In the genomic region with DNA sequence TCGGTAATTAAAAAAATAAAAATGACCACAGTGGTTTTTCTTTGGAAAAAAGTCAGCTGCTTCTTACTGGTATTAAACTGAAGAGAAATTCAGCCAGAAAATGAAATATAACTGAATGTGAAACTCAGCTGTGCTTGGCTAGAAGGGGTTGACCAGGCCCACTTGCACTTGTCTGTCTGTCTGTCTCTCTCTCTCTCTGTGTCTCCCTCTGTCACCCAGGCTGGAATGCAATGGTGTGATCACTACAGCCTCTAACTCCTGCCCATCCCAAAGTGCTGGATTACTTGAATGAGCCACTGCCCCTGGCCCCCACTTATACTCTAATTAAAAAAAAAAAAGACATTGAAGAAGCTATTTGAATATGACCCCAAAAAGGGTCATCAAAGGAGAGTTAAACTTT, we compare ENCODE assay signal across 19 cellular contexts.
"Had no signal": no experiment of that assay in that cellular context is flagged by ENCODE, and none has a peak within 500 bp of the region (broad histone marks: within the 10 kb centered on the region; RNA-seq: fewer than 3 reads in every experiment).

No MANE protein-coding gene starts in this region.

- H3K4me1 Mint-ChIP-seq: activated CD4-positive, alpha-beta T cell treated with anti-CD3 and anti-CD28 coated beads for 36 hours; activated naive CD4-positive, alpha-beta T cell treated with anti-CD3 and anti-CD28 coated beads, Interleukin-2, amount 50 U/mL, for 24 hours; memory B cell; naive thymus-derived CD4-positive, alpha-beta T cell had no signal

- H3K9me3 Mint-ChIP-seq: activated naive CD4-positive, alpha-beta T cell treated with anti-CD3 and anti-CD28 coated beads, Interleukin-2, amount 50 U/mL, for 24 hours; memory B cell; T-helper 2 cell treated with Interferon-gamma antibody and Interleukin-4, amounts not matched to agents 5 μg/mL and 100 μg/mL, for 36 hours had no signal

- H3K4me3 Mint-ChIP-seq: activated CD4-positive, alpha-beta T cell treated with anti-CD3 and anti-CD28 coated beads for 36 hours; activated naive CD4-positive, alpha-beta T cell treated with anti-CD3 and anti-CD28 coated beads, Interleukin-2, amount 50 U/mL, for 24 hours; memory B cell; naive thymus-derived CD4-positive, alpha-beta T cell; T-helper 2 cell treated with Interferon-gamma antibody and Interleukin-4, amounts not matched to agents 5 μg/mL and 100 μg/mL, for 36 hours had no signal

- H3K36me3 ChIP-seq: left ventricle myocardium inferior, stomach, thoracic aorta had no signal

- H3K27ac Mint-ChIP-seq: activated CD4-positive, alpha-beta T cell treated with anti-CD3 and anti-CD28 coated beads for 36 hours; activated naive CD4-positive, alpha-beta T cell treated with anti-CD3 and anti-CD28 coated beads, Interleukin-2, amount 50 U/mL, for 24 hours; memory B cell; naive thymus-derived CD4-positive, alpha-beta T cell; T-helper 2 cell treated with Interferon-gamma antibody and Interleukin-4, amounts not matched to agents 5 μg/mL and 100 μg/mL, for 36 hours had no signal

- H3K9me3 ChIP-seq: left ventricle myocardium inferior, stomach, thoracic aorta had no signal

- H3K27ac ChIP-seq: left ventricle myocardium inferior, stomach, thoracic aorta had no signal

- H3K4me3 ChIP-seq: left ventricle myocardium inferior, stomach, thoracic aorta had no signal

- H3K27me3 ChIP-seq: stomach had no signal

- H3K27me3 Mint-ChIP-seq: activated CD4-positive, alpha-beta T cell treated with anti-CD3 and anti-CD28 coated beads for 36 hours had no signal

- ATAC-seq: activated CD4-positive, alpha-beta T cell treated with anti-CD3 and anti-CD28 coated beads for 36 hours; naive thymus-derived CD4-positive, alpha-beta T cell had no signal

- FAIRE-seq: astrocyte, bronchial epithelial cell, frontal cortex, kidney, small intestine, TTC549 had no signal

- H3K36me3 Mint-ChIP-seq: activated naive CD4-positive, alpha-beta T cell treated with anti-CD3 and anti-CD28 coated beads, Interleukin-2, amount 50 U/mL, for 24 hours; memory B cell; naive thymus-derived CD4-positive, alpha-beta T cell had no signal

- DNase-seq: activated CD4-positive, alpha-beta T cell treated with anti-CD3 and anti-CD28 coated beads for 36 hours; activated gamma-delta T cell; cerebellar nuclear complex; cortex of kidney; hypothalamus; kidney; left ventricle myocardium inferior; naive thymus-derived CD4-positive, alpha-beta T cell; stimulated activated CD4-positive, alpha-beta T cell treated with anti-CD3 and anti-CD28 coated beads, Interleukin-2, amount 100 ng/mL, for 48 hours; stomach had no signal
